5 cellular contexts compared by ENCODE assay signal in the genomic region with DNA sequence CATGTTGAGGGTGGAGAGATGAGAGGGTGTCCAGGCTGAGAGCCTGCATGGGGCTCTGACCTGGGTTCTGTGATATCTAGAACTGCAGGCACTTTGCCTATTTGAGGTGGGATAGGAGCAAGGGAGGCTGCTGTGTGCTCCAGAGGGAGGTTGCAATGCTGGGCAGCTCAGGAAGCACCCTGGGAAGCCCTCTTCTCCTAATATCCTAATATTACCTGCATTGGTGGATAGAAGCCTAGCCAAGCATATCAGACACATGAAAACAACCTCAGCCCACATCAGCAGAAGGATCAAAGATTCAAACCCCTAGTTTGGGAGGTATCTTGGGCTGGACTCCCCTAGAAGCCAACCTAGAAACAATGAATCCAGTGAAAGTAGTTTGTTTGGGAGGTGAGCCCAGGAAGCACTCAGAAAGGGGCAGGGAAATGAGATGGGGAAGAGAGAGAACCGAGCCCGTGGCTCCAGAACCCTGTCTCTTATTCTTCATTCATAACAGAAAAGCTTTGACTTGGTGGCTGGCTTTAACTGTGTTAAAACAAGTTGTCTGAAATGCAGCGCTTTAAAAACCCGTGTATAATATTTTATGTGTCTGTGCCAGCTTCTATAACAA.
"Had no signal": no experiment of that assay in that cellular context is flagged by ENCODE, and none has a peak within 500 bp of the region (broad histone marks: within the 10 kb centered on the region; RNA-seq: fewer than 3 reads in every experiment).

No MANE protein-coding gene starts in this region.

- H3K36me3 Mint-ChIP-seq: IgD-negative memory B cell had no signal

- H3K4me3 ChIP-seq: K562 had no signal

- H3K27ac ChIP-seq: HL-60 had no signal

- H3K27ac Mint-ChIP-seq: IgD-negative memory B cell had no signal

- DNase-seq: IMR-90, KBM-7 had no signal
